1 cellular context compared by ENCODE assay signal in genomic region chr17:4965311-4965986, GRCh38.
TF ChIP-seq lines count a peak whose summit lies in the region.

No MANE protein-coding gene starts in this region.

TF ChIP-seq in HCT116, 20 proteins besides CTCF, POLR2A, EP300 and RAD21:
- TF ChIP-seq REST (IDR thresholded peaks at IDR 0.05; ENCODE audit: low read depth) (no peak), SRF (IDR thresholded peaks at IDR 0.05; ENCODE audit: low read depth) (no peak), ZNF274 (IDR thresholded peaks at IDR 0.05; ENCODE audit: low read depth, low read length) (no peak), ELF1 (IDR thresholded peaks at IDR 0.05; ENCODE audit: borderline replicate concordance, low read depth) (no peak), CEBPB (IDR thresholded peaks at IDR 0.05; ENCODE audit: low read depth) (no peak), EZH2phosphoT487 (IDR thresholded peaks at IDR 0.05; ENCODE audit: borderline replicate concordance) (no peak), POLR2AphosphoS5 (IDR thresholded peaks at IDR 0.05; ENCODE audit: low read depth, low read length) (no peak), TCF7L2 (IDR thresholded peaks at IDR 0.05; ENCODE audit: borderline replicate concordance, extremely low read depth, insufficient read depth, insufficient read length) (no peak), EGR1 (IDR thresholded peaks at IDR 0.05; ENCODE audit: low read depth) (no peak), SP1 (IDR thresholded peaks at IDR 0.05; ENCODE audit: low read depth) (no peak), JUND (IDR thresholded peaks at IDR 0.05) (no peak), FOSL1 (IDR thresholded peaks at IDR 0.05; ENCODE audit: low read depth) (no peak), YY1 (IDR thresholded peaks at IDR 0.05; ENCODE audit: extremely low read depth, insufficient replicate concordance, low read depth, low read length) (no peak), ZFX (IDR thresholded peaks at IDR 0.05) (no peak), EZH2 (IDR thresholded peaks at IDR 0.05) (no peak), ZBTB33 (IDR thresholded peaks at IDR 0.05; ENCODE audit: extremely low read depth, insufficient replicate concordance, low read length) (no peak)
TF ChIP-seq in HCT116: peak in this region for 0.
